In genomic region chr14:100609941-100610391, GRCh38 we compare ENCODE assay signal across 16 cellular contexts. TPM values are rescaled to one million over a fixed set of nuclear protein-coding genes. Genes with fewer than 3 reads are reported as not detected.
DNase-seq lines count a peak whose midpoint lies in the region; ATAC-seq and TF ChIP-seq lines count a peak whose summit lies in the region.
"Had no signal": no experiment of that assay in that cellular context is flagged by ENCODE, and none has a peak within 500 bp of the region (broad histone marks: within the 10 kb centered on the region; RNA-seq: fewer than 3 reads in every experiment).

No MANE protein-coding gene starts in this region.

- no peak for ATAC-seq in Right ventricle myocardium inferior
- ATAC-seq in left ventricle myocardium superior = no peak
- no peak for ATAC-seq in HG02610 (IDR thresholded peaks at IDR 0.05; ENCODE audit: unreplicated experiment)
- ATAC-seq: CD8-positive, alpha-beta T cell; GM12878; GM23338 had no signal

- TF ChIP-seq CTCF in Peyer's patch (IDR thresholded peaks at IDR 0.05) (no peak), suprapubic skin (IDR thresholded peaks at IDR 0.05) (no peak)

- TF ChIP-seq POLR2A in Peyer's patch (IDR thresholded peaks at IDR 0.05) (no peak), suprapubic skin (IDR thresholded peaks at IDR 0.05) (no peak)

- WGBS in suprapubic skin = 95% methylated on average over 4 of the region's 13 CpGs

- H3K36me3 ChIP-seq in Peyer's patch (no peaks in the 10 kb centered on the region), suprapubic skin (no peaks in the 10 kb centered on the region)
- H3K36me3 ChIP-seq: BLaER1 treated with 17β-estradiol and CSF1 and Interleukin-3, amounts not matched to agents 10 nM and 100 nM had no signal

- no peaks in the 10 kb centered on the region for H3K27me3 ChIP-seq in Peyer's patch
- H3K27me3 ChIP-seq in suprapubic skin = peaks cover 24% of the 10 kb centered on the region
- H3K27me3 ChIP-seq: BLaER1 treated with 17β-estradiol and CSF1 and Interleukin-3, amounts not matched to agents 10 nM and 100 nM had no signal

- intact Hi-C loops in Right ventricle myocardium inferior (cut with DNase I) (no loop called here), left ventricle myocardium superior (cut with micrococcal nuclease) (no loop called here)

- no peak overlapping the region for H3K4me3 ChIP-seq in Peyer's patch
- H3K4me3 ChIP-seq in suprapubic skin = no peak overlapping the region
- H3K4me3 ChIP-seq: BLaER1 treated with 17β-estradiol and CSF1 and Interleukin-3, amounts not matched to agents 10 nM and 100 nM; GM12878; GM23338 had no signal

- TF ChIP-seq EP300 in suprapubic skin (IDR thresholded peaks at IDR 0.05) = no peak

- peak; percentile 27 for DNase-seq in Right ventricle myocardium inferior (ENCODE audit: missing footprints)
- no peak for DNase-seq in left ventricle myocardium superior
- peak in 2 of 3 donors; percentile 37 to 43 for DNase-seq in Peyer's patch
- DNase-seq in mesenteric fat pad (ENCODE audit: low spot score) = peak; percentile 81
- peak; percentile 55 to 76 for DNase-seq in suprapubic skin (ENCODE audit: low spot score in 2 of 2)
- no peak for DNase-seq in NAMALWA (ENCODE audit: low spot score)
- DNase-seq: CD8-positive, alpha-beta T cell; DMS53; EL; KG1; NCI-H1694 treated with DMSO at 0.1 percent for 48 hours; SHP77 treated with DMSO at 0.1 percent for 48 hours had no signal

- H3K9me3 ChIP-seq in Peyer's patch (no peaks in the 10 kb centered on the region), suprapubic skin (no peaks in the 10 kb centered on the region)
- H3K9me3 ChIP-seq: BLaER1 treated with 17β-estradiol and CSF1 and Interleukin-3, amounts not matched to agents 10 nM and 100 nM had no signal

- H3K27ac ChIP-seq in Peyer's patch (no peak overlapping the region), suprapubic skin (no peak overlapping the region)
- H3K27ac ChIP-seq: BLaER1 treated with 17β-estradiol and CSF1 and Interleukin-3, amounts not matched to agents 10 nM and 100 nM had no signal

- H3K4me1 ChIP-seq in Peyer's patch (no peaks in the 10 kb centered on the region), suprapubic skin (no peaks in the 10 kb centered on the region)

RNA-seq across cellular contexts. Expression of gene BEGAIN, which starts 22.7 kb away (rescaled TPM):
- total RNA-seq in Right ventricle myocardium inferior (0.68 TPM), left ventricle myocardium superior (0.79 TPM), Peyer's patch (10 to 100 TPM in 1 of 4 donors, 1 to 10 TPM in 2, not detected in 1; 1.6 to 31.8 (median 6.6) TPM), mesenteric fat pad (2.2 TPM), suprapubic skin (1 to 10 TPM in 2 of 4 donors, under 1 TPM in 2; 0.68 to 2.8 (median 1.1) TPM)

Comparison
In these comparisons a context has a peak if more than half of its experiments do, and no peak if none do; other contexts are left out.
1. DNase-seq: peak in Right ventricle myocardium inferior (single experiment), Peyer's patch (2 of 3), mesenteric fat pad (single experiment) and suprapubic skin (2 of 2); none in left ventricle myocardium superior (single experiment) and NAMALWA (single experiment).